ENCODE assay signal across 12 cellular contexts in the genomic region with DNA sequence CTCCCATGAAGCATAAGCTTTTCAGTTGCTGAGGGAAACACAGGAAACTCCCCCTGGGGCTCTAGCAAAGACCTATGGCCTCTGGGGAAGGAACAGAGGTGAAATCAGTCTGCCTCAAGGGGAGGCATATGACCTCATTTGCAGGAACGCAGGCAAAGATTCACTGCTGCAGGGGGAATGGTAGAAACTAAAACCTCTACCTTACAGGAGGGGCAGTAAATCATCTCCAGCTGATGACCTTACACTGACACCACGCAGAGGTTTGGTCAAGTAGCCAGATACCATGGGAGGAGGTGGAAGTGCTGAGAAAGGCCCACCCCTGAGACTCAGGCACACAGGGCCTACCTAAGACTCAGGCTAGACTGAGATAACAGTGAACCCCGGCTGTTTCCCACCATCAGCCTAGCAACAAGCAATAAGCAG.
DNase-seq lines count a peak whose midpoint lies in the region; ATAC-seq and TF ChIP-seq lines count a peak whose summit lies in the region.
"Had no signal": no experiment of that assay in that cellular context is flagged by ENCODE, and none has a peak within 500 bp of the region (broad histone marks: within the 10 kb centered on the region; RNA-seq: fewer than 3 reads in every experiment).

No MANE protein-coding gene starts in this region.

- ATAC-seq in GM18508 (IDR thresholded peaks at IDR 0.05; ENCODE audit: insufficient read depth, unreplicated experiment) (peak; percentile 89), GM21576 (IDR thresholded peaks at IDR 0.05; ENCODE audit: unreplicated experiment) (peak; percentile 47), HG03378 (IDR thresholded peaks at IDR 0.05; ENCODE audit: unreplicated experiment) (peak; percentile 85)
- ATAC-seq: esophagus mucosa had no signal

- peak; percentile 28 for DNase-seq in iPS-NIHi11 (ENCODE audit: low spot score)
- DNase-seq in coronary artery (ENCODE audit: low spot score): no peak
- no peak for DNase-seq in T-helper 9 cell
- DNase-seq in 8988T: no peak
- DNase-seq in SKM-1 (lab: John Stamatoyannopoulos, UW; ENCODE audit: unreplicated experiment): no peak
- DNase-seq: activated CD4-positive, alpha-beta T cell treated with anti-CD3 and anti-CD28 coated beads for 1 hour; immature natural killer cell; NCI-H187 had no signal

- no peak overlapping the region for H3K27ac ChIP-seq in coronary artery

- no peak overlapping the region for H3K4me3 ChIP-seq in coronary artery

- TF ChIP-seq CTCF in coronary artery (IDR thresholded peaks at IDR 0.05): no peak
